In the genomic region with DNA sequence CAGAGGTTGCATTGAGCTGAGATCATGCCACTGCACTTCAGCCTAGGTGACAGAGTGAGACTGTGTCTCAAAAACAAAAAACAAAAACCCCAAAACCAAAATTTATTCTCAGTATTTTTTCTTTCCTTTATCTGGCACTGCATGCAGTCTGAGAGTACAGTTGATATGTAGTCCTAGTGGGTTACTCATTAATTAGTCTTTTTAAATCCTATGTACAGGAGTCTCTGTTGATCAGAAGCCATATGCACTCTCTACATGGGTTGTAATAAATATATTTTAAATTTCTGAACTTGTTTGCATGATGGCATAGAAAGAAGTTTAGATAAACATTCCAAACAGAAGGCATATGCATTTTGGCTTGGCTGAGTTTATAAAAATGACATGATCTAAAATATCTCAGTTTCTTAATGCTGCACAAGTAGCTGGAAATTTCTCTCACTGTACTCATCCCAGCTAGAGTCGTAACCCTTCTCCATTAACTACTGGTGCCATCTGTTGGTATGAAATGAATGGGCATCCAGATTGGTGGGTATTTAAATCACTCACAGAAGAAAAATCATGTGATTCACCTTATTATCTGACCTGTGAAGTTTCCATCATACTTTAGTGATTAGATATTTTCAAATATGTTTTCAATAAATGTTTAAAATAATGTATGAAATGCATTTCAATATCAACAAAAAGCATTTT, we compare ENCODE assay signal across 2 cellular contexts.
TF ChIP-seq lines count a peak whose summit lies in the region.

No MANE protein-coding gene starts in this region.

TF ChIP-seq in SK-N-SH, 30 proteins besides CTCF, POLR2A, EP300 and RAD21 (continued from another document):
- TF ChIP-seq REST (IDR thresholded peaks at IDR 0.05; ENCODE audit: low read depth, low read length): no peak
- TF ChIP-seq FOXM1 (IDR thresholded peaks at IDR 0.05; ENCODE audit: low read depth): no peak
- TF ChIP-seq JUND (IDR thresholded peaks at IDR 0.05): no peak
- no peak for TF ChIP-seq MEF2A (IDR thresholded peaks at IDR 0.05; ENCODE audit: borderline replicate concordance, low read depth)
- TF ChIP-seq SMC3 (IDR thresholded peaks at IDR 0.05; ENCODE audit: low read depth, low read length): no peak
- TF ChIP-seq GATA2 (CRISPR knock-in tag; IDR thresholded peaks at IDR 0.05): no peak
- TF ChIP-seq ELF1 (IDR thresholded peaks at IDR 0.05): no peak

TF ChIP-seq in SK-N-SH treated with all-trans-retinoic acid at 6 μM for 48 hours, 23 proteins besides CTCF, POLR2A, EP300 and RAD21 (continued from another document):
- TF ChIP-seq, protein P1, sequence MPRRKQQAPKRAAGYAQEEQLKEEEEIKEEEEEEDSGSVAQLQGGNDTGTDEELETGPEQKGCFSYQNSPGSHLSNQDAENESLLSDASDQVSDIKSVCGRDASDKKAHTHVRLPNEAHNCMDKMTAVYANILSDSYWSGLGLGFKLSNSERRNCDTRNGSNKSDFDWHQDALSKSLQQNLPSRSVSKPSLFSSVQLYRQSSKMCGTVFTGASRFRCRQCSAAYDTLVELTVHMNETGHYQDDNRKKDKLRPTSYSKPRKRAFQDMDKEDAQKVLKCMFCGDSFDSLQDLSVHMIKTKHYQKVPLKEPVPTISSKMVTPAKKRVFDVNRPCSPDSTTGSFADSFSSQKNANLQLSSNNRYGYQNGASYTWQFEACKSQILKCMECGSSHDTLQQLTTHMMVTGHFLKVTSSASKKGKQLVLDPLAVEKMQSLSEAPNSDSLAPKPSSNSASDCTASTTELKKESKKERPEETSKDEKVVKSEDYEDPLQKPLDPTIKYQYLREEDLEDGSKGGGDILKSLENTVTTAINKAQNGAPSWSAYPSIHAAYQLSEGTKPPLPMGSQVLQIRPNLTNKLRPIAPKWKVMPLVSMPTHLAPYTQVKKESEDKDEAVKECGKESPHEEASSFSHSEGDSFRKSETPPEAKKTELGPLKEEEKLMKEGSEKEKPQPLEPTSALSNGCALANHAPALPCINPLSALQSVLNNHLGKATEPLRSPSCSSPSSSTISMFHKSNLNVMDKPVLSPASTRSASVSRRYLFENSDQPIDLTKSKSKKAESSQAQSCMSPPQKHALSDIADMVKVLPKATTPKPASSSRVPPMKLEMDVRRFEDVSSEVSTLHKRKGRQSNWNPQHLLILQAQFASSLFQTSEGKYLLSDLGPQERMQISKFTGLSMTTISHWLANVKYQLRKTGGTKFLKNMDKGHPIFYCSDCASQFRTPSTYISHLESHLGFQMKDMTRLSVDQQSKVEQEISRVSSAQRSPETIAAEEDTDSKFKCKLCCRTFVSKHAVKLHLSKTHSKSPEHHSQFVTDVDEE (CRISPR knock-in tag; IDR thresholded peaks at IDR 0.05): no peak
- TF ChIP-seq BACH2 (CRISPR knock-in tag; IDR thresholded peaks at IDR 0.05; ENCODE audit: borderline replicate concordance) (no peak), CSRNP3 (CRISPR knock-in tag; IDR thresholded peaks at IDR 0.05) (no peak), OSR1 (CRISPR knock-in tag; IDR thresholded peaks at IDR 0.05) (no peak), ESRRG (CRISPR knock-in tag; IDR thresholded peaks at IDR 0.05) (no peak)
